8 cellular contexts compared by ENCODE assay signal in the genomic region with DNA sequence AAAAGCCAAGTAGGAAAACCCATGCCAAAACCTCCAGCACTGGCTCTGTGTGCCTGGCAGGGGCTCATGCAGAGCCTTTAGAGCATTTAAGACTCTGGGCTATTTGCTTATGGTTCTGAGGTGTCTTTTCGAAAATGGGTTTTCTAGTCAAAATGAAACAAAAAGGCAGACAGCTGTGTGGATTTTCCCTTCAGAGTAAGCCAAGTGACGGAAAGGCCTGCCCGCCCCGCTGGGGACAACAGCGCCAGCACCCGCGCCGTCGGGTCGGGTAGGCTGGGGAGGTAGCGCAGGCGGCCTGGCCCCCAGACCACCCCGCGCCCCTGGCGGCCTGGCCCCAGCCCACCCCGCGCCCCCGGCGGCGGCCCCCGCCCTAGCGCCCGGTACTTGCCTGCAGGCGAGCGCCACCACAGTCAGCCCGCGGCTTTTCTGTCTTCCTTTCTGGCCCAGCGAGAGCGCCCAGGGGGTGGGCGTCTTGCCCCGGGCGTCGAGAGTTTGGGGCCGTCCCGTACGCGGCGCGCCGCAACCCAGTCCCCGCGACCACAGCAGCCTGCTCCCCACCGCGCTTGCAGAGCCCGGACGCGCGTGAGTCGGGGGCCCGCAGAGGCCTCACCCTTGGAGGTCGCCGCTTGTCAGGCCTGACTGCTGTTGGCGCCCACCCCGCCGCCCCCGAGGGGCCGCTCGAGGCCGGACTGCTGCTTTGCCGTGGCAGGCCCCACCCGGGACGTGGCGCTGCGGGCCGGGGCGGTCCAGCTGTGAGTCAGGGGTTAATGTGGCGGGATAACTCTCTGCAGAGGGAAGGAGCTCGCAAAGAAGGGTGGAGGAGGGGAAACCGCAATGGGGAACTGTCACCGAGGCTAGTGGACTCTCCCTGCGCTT. TPM values are rescaled to one million over a fixed set of nuclear protein-coding genes. Genes with fewer than 3 reads are reported as not detected.
DNase-seq lines count a peak whose midpoint lies in the region; ATAC-seq and TF ChIP-seq lines count a peak whose summit lies in the region.

TICAM2 (minus strand) TSS at position 771 of the 876 bp plus-strand sequence. CDS start 21,223 bp downstream, outside the sequence.

- H3K4me1 ChIP-seq in left ventricle myocardium inferior (peaks cover 66% of the 10 kb centered on the region), psoas muscle (peaks cover 49% of the 10 kb centered on the region), aorta (ENCODE audit: control insufficient read depth in 1 of 2, insufficient read depth in 2 of 2, low read length in 2 of 2) (peaks cover 4 to 10% of the 10 kb centered on the region in 2 donors)

- intact Hi-C loops in left ventricle myocardium inferior (cut with micrococcal nuclease) (no loop called here), psoas muscle (cut with DNase I) (loop anchor here in 1 of 2 donors (2.0 kb wide), 1 partner anchor 23 kb away; no protein-coding TSS in a partner anchor), aorta (cut with DNase I) (no loop called here)

- POLR2A ChIA-PET in RWPE1 (lab: Yijun Ruan, JAX; ENCODE audit: low non-redundant PET) = no interaction called here

- H3K36me3 ChIP-seq in left ventricle myocardium inferior (no peaks in the 10 kb centered on the region), psoas muscle (ENCODE audit: insufficient read depth in 1 of 2, low read depth in 1 of 2) (no peaks in the 10 kb centered on the region), aorta (ENCODE audit: control insufficient read depth in 1 of 2, insufficient read depth in 2 of 2, low read length in 1 of 2) (no peaks in the 10 kb centered on the region)

- TF ChIP-seq CTCF in AG10803 (conservative IDR thresholded peaks at IDR 0.05; ENCODE audit: low read length) (no peak), RWPE1 (conservative IDR thresholded peaks at IDR 0.05; ENCODE audit: low read depth) (peak; percentile 35), left ventricle myocardium inferior (IDR thresholded peaks at IDR 0.05; ENCODE audit: borderline replicate concordance) (peak; percentile 64), psoas muscle (IDR thresholded peaks at IDR 0.05) (no peak)

- no peaks in the 10 kb centered on the region for H3K27me3 ChIP-seq in left ventricle myocardium inferior (ENCODE audit: low read depth)
- no peaks in the 10 kb centered on the region for H3K27me3 ChIP-seq in psoas muscle (ENCODE audit: insufficient read depth in 3 of 3, low read length in 2 of 3)
- no peaks in the 10 kb centered on the region for H3K27me3 ChIP-seq in aorta (ENCODE audit: control insufficient read depth in 1 of 2, insufficient read depth in 2 of 2, low read length in 1 of 2)

- ATAC-seq in GM18907 (IDR thresholded peaks at IDR 0.05; ENCODE audit: unreplicated experiment) (peak; percentile 85), HG03097 (IDR thresholded peaks at IDR 0.05; ENCODE audit: low FRiP score, unreplicated experiment) (peak; percentile 81), psoas muscle (peak; percentile 86 to 89 (median 88)), aorta (ENCODE audit: low FRiP score) (peak; percentile 89)

- CTCF ChIA-PET in RWPE1 (lab: Yijun Ruan, JAX) = interaction anchor here (0.7 to 1.1 kb wide), 3 partner anchors 13 to 533 kb away, joined by 3 to 4 read pairs (median 4); no protein-coding TSS in a partner anchor

- peak; percentile 76 for DNase-seq in AG10803 (ENCODE audit: low read depth)
- peak; percentile 76 for DNase-seq in RWPE1 (ENCODE audit: low spot score)
- DNase-seq in activated naive CD8-positive, alpha-beta T cell treated with anti-CD3 and anti-CD28 coated beads, Interleukin-2, amount 50 U/mL, for 16 hours (ENCODE audit: low read depth, low spot score) = peak; percentile 26
- DNase-seq in left ventricle myocardium inferior = peak; percentile 70
- DNase-seq in psoas muscle = peak; percentile 67 to 81
- DNase-seq in aorta = peak; percentile 86 to 89

- H3K4me3 ChIP-seq in AG10803 (ENCODE audit: low read length) = peak within 1 kb of the TSS; percentile 69
- peak within 1 kb of the TSS; percentile 87 for H3K4me3 ChIP-seq in left ventricle myocardium inferior
- peak within 1 kb of the TSS; percentile 88 for H3K4me3 ChIP-seq in psoas muscle
- H3K4me3 ChIP-seq in aorta (ENCODE audit: low read length in 2 of 2) = peak within 1 kb of the TSS; percentile 86 to 99

- WGBS in psoas muscle, 3 donors = 0% methylated on average over 38 to 71 of the region's 71 CpGs
- WGBS in aorta, 2 donors = 0% methylated on average over 71 of the region's 71 CpGs

- H3K9me3 ChIP-seq in left ventricle myocardium inferior (replicated peaks) (no peaks in the 10 kb centered on the region), psoas muscle (no peaks in the 10 kb centered on the region), aorta (ENCODE audit: control insufficient read depth, low read length) (no peaks in the 10 kb centered on the region)

- H3K27ac ChIP-seq in RWPE1 = peak within 1 kb of the TSS; percentile 81
- peak within 1 kb of the TSS; percentile 94 for H3K27ac ChIP-seq in left ventricle myocardium inferior (replicated peaks)
- H3K27ac ChIP-seq in psoas muscle = peak within 1 kb of the TSS; percentile 95
- H3K27ac ChIP-seq in aorta (ENCODE audit: low read depth in 1 of 2, low read length in 2 of 2) = peak within 1 kb of the TSS; percentile 2 to 70

RNA-seq across cellular contexts. Expression of gene TICAM2, which starts in this region (rescaled TPM):
- total RNA-seq in left ventricle myocardium inferior (2.3 TPM), psoas muscle (1 to 10 TPM; 1.2 to 4.9 (median 1.7) TPM), aorta (10 to 100 TPM in 1 of 2 donors, 1 to 10 TPM in 1; 8.3 to 10.6 TPM)
- polyA plus RNA-seq in psoas muscle (1 to 10 TPM in 2 of 3 donors, under 1 TPM in 1; 0.63 to 2.9 (median 1.3) TPM), aorta (1 to 10 TPM; 3.1 to 3.4 TPM)

Comparison
In these comparisons a context has a peak if more than half of its experiments do, and no peak if none do; other contexts are left out.
1. Peak in every context shown above with its lines: DNase-seq, ATAC-seq, H3K4me3 ChIP-seq and H3K27ac ChIP-seq.
2. DNase-seq: peak in every context shown above with its lines; median percentile 88 in aorta; 76 in AG10803; 76 in RWPE1; 74 in psoas muscle; 70 in left ventricle myocardium inferior; 26 in activated naive CD8-positive, alpha-beta T cell treated with anti-CD3 and anti-CD28 coated beads, Interleukin-2, amount 50 U/mL, for 16 hours.
3. CTCF ChIP-seq: peak in RWPE1 (single experiment) and left ventricle myocardium inferior (single experiment); none in AG10803 (single experiment) and psoas muscle (single experiment).
4. H3K27ac ChIP-seq: peak in every context shown above with its lines; median percentile 95 in psoas muscle; 94 in left ventricle myocardium inferior; 81 in RWPE1; 36 in aorta.